ENCODE assay signal across 16 cellular contexts in the genomic region with DNA sequence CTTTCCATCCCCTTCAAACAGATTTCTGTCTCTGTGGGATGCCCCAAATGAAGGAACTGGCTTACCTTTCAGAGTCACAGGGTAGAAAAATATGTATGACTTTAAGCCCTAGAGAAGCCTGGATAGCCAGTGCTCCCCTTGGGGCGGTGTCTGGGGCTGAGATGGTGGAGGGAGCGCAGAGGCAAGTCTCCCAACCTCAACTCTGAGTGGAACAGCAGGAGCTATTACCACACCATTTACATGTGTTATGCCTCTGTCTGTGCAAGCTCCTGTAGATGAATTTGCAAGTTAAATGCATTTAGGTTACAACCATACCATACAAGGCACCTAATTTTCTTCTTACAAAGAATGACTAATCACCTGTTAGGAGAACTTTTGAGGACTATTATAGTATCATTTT.
"Had no signal": no experiment of that assay in that cellular context is flagged by ENCODE, and none has a peak within 500 bp of the region (broad histone marks: within the 10 kb centered on the region; RNA-seq: fewer than 3 reads in every experiment).

No MANE protein-coding gene starts in this region.

- H3K27ac Mint-ChIP-seq: dendritic cell treated with granulocyte-macrophage colony-stimulating factor and Interleukin-4, amounts not matched to agents 40 ng/mL and 50 ng/mL, for 4 days; stimulated activated memory B cell treated with anti-CD40 and anti-IgM and Interleukin-4, amounts not matched to agents 10 μg/mL and 1 μg/mL and 100 μg/mL, for 72 hours; stimulated activated naive CD8-positive, alpha-beta T cell treated with anti-CD3 and anti-CD28 coated beads, Interleukin-15, Interleukin-2, amounts not matched to agents 100 ng/mL and 50 ng/mL, for 24 hours had no signal

- H3K27ac ChIP-seq: foreskin keratinocyte, neutrophil, spleen, transverse colon had no signal

- ATAC-seq: foreskin keratinocyte; left colon; mucosa of descending colon; naive thymus-derived CD8-positive, alpha-beta T cell; stimulated activated memory B cell treated with anti-CD40 and anti-IgM and Interleukin-4, amounts not matched to agents 10 μg/mL and 1 μg/mL and 100 μg/mL, for 72 hours had no signal

- H3K4me3 ChIP-seq: mucosa of descending colon, spleen, transverse colon had no signal

- DNase-seq: erythroblast; foreskin keratinocyte; left colon; mammary epithelial cell; mucosa of descending colon; naive thymus-derived CD8-positive, alpha-beta T cell; posterior cingulate gyrus; spleen; stimulated activated CD4-positive, alpha-beta T cell treated with anti-CD3 and anti-CD28 coated beads, Interleukin-15, amount 100 ng/mL, for 24 hours; stimulated activated CD4-positive, alpha-beta T cell treated with anti-CD3 and anti-CD28 coated beads, Interleukin-1b, Interleukin-23, amount 100 ng/mL, for 48 hours; stimulated activated CD4-positive, alpha-beta T cell treated with anti-CD3 and anti-CD28 coated beads, Interleukin-4, amount 100 ng/mL, for 24 hours; transverse colon had no signal

- H3K4me1 ChIP-seq: transverse colon had no signal

- H3K4me3 Mint-ChIP-seq: dendritic cell treated with granulocyte-macrophage colony-stimulating factor and Interleukin-4, amounts not matched to agents 40 ng/mL and 50 ng/mL, for 4 days; naive thymus-derived CD8-positive, alpha-beta T cell; stimulated activated memory B cell treated with anti-CD40 and anti-IgM and Interleukin-4, amounts not matched to agents 10 μg/mL and 1 μg/mL and 100 μg/mL, for 72 hours; stimulated activated naive CD8-positive, alpha-beta T cell treated with anti-CD3 and anti-CD28 coated beads, Interleukin-15, Interleukin-2, amounts not matched to agents 100 ng/mL and 50 ng/mL, for 24 hours had no signal

- H3K9me3 Mint-ChIP-seq: dendritic cell treated with granulocyte-macrophage colony-stimulating factor and Interleukin-4, amounts not matched to agents 40 ng/mL and 50 ng/mL, for 4 days; stimulated activated memory B cell treated with anti-CD40 and anti-IgM and Interleukin-4, amounts not matched to agents 10 μg/mL and 1 μg/mL and 100 μg/mL, for 72 hours; stimulated activated naive CD8-positive, alpha-beta T cell treated with anti-CD3 and anti-CD28 coated beads, Interleukin-15, Interleukin-2, amounts not matched to agents 100 ng/mL and 50 ng/mL, for 24 hours had no signal

- H3K27me3 ChIP-seq: transverse colon had no signal

- H3K9me3 ChIP-seq: mucosa of descending colon, neutrophil, spleen, transverse colon had no signal

- H3K36me3 ChIP-seq: neutrophil, spleen, transverse colon had no signal

- H3K36me3 Mint-ChIP-seq: naive thymus-derived CD8-positive, alpha-beta T cell; stimulated activated memory B cell treated with anti-CD40 and anti-IgM and Interleukin-4, amounts not matched to agents 10 μg/mL and 1 μg/mL and 100 μg/mL, for 72 hours had no signal
